In the genomic region with DNA sequence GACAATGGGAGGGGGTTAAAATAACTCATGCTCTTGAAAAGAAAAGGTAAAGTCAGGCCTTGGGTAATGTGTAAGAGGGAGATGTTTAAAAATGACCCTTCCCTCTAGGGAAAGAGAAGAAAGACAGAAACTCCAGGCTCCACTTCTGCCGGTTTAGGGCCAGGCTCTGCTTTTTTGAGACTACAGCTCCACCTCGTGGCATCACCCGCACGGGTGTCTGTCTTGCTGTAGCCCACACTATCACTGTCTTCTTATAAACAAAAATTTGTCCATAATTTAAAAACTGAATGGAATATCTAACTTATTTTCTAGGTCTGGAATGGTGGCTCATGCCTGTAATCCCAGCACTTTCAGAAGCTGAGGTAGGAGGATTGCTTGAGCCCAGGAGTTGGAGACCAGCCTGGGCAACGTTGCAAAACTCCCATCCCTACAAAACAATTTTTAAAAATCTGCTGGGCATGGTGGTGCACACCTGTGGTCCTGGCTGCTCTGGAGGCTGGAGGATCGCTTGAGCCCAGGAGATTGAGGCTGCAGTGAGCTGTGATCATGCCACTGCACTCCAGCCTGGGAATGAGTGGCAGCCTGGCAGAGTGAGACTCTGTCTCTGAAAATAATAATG, we compare ENCODE assay signal across 8 cellular contexts.
A peak's percentile ranks its signal among the peaks of the same experiment; 100 is the strongest.
DNase-seq lines count a peak whose midpoint lies in the region; ATAC-seq and TF ChIP-seq lines count a peak whose summit lies in the region.

No MANE protein-coding gene starts in this region.

- TF ChIP-seq CTCF in GM20000 (IDR thresholded peaks at IDR 0.05; ENCODE audit: extremely low read depth, missing control alignments): peak; percentile 59

- ATAC-seq in left colon (peak; percentile 59), GM19324 (IDR thresholded peaks at IDR 0.05; ENCODE audit: low FRiP score, unreplicated experiment) (no peak)

- intact Hi-C loops in left colon (cut with DNase I, micrococcal nuclease): loop anchor here (2.0 to 10.0 kb wide), 2 partner anchors 373 to 375 kb away; no protein-coding TSS in a partner anchor

- DNase-seq in CD1c-positive myeloid dendritic cell (ENCODE audit: extremely low spot score): peak; percentile 61
- DNase-seq in GM20000 (ENCODE audit: low spot score): peak; percentile 73
- DNase-seq in NCI-H2196 (lab: John Stamatoyannopoulos, UW; ENCODE audit: unreplicated experiment): peak; percentile 46
- peak; percentile 56 for DNase-seq in activated CD4-positive, CD25-positive, alpha-beta regulatory T cell treated with anti-CD3 and anti-CD28 coated beads, Interleukin-2, amount 50 U/mL, for 72 hours
- peak in 54 of 61 donors; percentile 5 to 85 (median 48) for DNase-seq in caudate nucleus (lab: John Stamatoyannopoulos, UW)
- peak; percentile 56 to 79 for DNase-seq in left colon
- DNase-seq in stimulated activated CD4-positive, alpha-beta T cell treated with anti-CD3 and anti-CD28 coated beads, Interleukin-4, amount 100 ng/mL, for 24 hours: peak; percentile 73

- no peak overlapping the region for H3K27ac ChIP-seq in caudate nucleus (ENCODE audit: low read depth, low read length)
